26 cellular contexts compared by ENCODE assay signal in genomic region chr7:25802473-25802872, GRCh38.
A peak's percentile ranks its signal among the peaks of the same experiment; 100 is the strongest.
DNase-seq lines count a peak whose midpoint lies in the region; ATAC-seq and TF ChIP-seq lines count a peak whose summit lies in the region.
"Had no signal": no experiment of that assay in that cellular context is flagged by ENCODE, and none has a peak within 500 bp of the region (broad histone marks: within the 10 kb centered on the region; RNA-seq: fewer than 3 reads in every experiment).

No MANE protein-coding gene starts in this region.

- DNase-seq in activated naive CD4-positive, alpha-beta T cell treated with anti-CD3 and anti-CD28 coated beads, Interleukin-2, amount 50 U/mL, for 72 hours (ENCODE audit: low spot score in 2 of 2): no peak
- no peak for DNase-seq in activated naive CD4-positive, alpha-beta T cell treated with Interleukin-2 at 50 U/mL for 16 hours
- no peak for DNase-seq in transverse colon
- no peak for DNase-seq in UCSD-AML1 (lab: John Stamatoyannopoulos, UW; ENCODE audit: unreplicated experiment)
- DNase-seq in T-helper 2 cell: no peak
- no peak for DNase-seq in NCI-H1105 treated with DMSO at 0.1 percent for 48 hours (lab: John Stamatoyannopoulos, UW)
- DNase-seq: activated gamma-delta T cell; COR-L47; DMS79 treated with DMSO at 0.1 percent for 48 hours; effector memory CD4-positive, alpha-beta T cell; erythroblast; foreskin fibroblast; Kasumi-1; left colon; MV-4-11; NCI-H1694; psoas muscle; RPMI8226; stimulated activated CD4-positive, alpha-beta T cell treated with anti-CD3 and anti-CD28 coated beads, Interleukin-1b, Interleukin-23, amount 100 ng/mL, for 48 hours; T-helper 17 cell had no signal

- intact Hi-C loops in transverse colon (cut with DNase I; ENCODE audit: low total_unique reads): no loop called here

- no peaks in the 10 kb centered on the region for H3K36me3 ChIP-seq in gastroesophageal sphincter
- H3K36me3 ChIP-seq in transverse colon: no peaks in the 10 kb centered on the region
- H3K36me3 ChIP-seq: suprapubic skin had no signal

- no peak for TF ChIP-seq CTCF in gastroesophageal sphincter (IDR thresholded peaks at IDR 0.05)
- TF ChIP-seq CTCF in transverse colon (IDR thresholded peaks at IDR 0.05): no peak

- H3K27me3 ChIP-seq in gastroesophageal sphincter: no peaks in the 10 kb centered on the region
- H3K27me3 ChIP-seq in transverse colon: no peaks in the 10 kb centered on the region
- H3K27me3 ChIP-seq: suprapubic skin had no signal

- peak overlapping the region; percentile 57 to 75 for H3K27ac Mint-ChIP-seq in activated naive CD4-positive, alpha-beta T cell treated with anti-CD3 and anti-CD28 coated beads, Interleukin-2, amount 50 U/mL, for 72 hours
- H3K27ac Mint-ChIP-seq: memory B cell, T-helper 17 cell had no signal

- H3K36me3 Mint-ChIP-seq in activated naive CD4-positive, alpha-beta T cell treated with anti-CD3 and anti-CD28 coated beads, Interleukin-2, amount 50 U/mL, for 72 hours: peaks cover 0 to 14% of the 10 kb centered on the region in 2 donors
- H3K36me3 Mint-ChIP-seq: memory B cell had no signal

- TF ChIP-seq EP300 in gastroesophageal sphincter (IDR thresholded peaks at IDR 0.05) (no peak), transverse colon (IDR thresholded peaks at IDR 0.05; ENCODE audit: low read depth) (no peak)

- H3K4me3 ChIP-seq in gastroesophageal sphincter (no peak overlapping the region), transverse colon (no peak overlapping the region)
- H3K4me3 ChIP-seq: psoas muscle, SK-N-MC, suprapubic skin had no signal

- TF ChIP-seq POLR2A in gastroesophageal sphincter (IDR thresholded peaks at IDR 0.05) (no peak), transverse colon (IDR thresholded peaks at IDR 0.05) (no peak)

- H3K9me3 Mint-ChIP-seq in activated naive CD4-positive, alpha-beta T cell treated with anti-CD3 and anti-CD28 coated beads, Interleukin-2, amount 50 U/mL, for 72 hours: peaks cover 0 to 10% of the 10 kb centered on the region in 2 donors
- H3K9me3 Mint-ChIP-seq: memory B cell had no signal

- H3K9me3 ChIP-seq in gastroesophageal sphincter (no peaks in the 10 kb centered on the region), transverse colon (no peaks in the 10 kb centered on the region)
- H3K9me3 ChIP-seq: psoas muscle, suprapubic skin had no signal

- ATAC-seq in activated naive CD4-positive, alpha-beta T cell treated with anti-CD3 and anti-CD28 coated beads, Interleukin-2, amount 50 U/mL, for 72 hours: peak in 1 of 2 donors; percentile 85
- peak; percentile 61 for ATAC-seq in HG03442 (IDR thresholded peaks at IDR 0.05; ENCODE audit: unreplicated experiment)
- no peak for ATAC-seq in gastroesophageal sphincter
- ATAC-seq: left colon, T-helper 17 cell had no signal

- in situ Hi-C loops in transverse colon (cut with MboI; ENCODE audit: low pct_ligation_motif_present in 1 of 4, low pct_unique_long_range_greater_than_20kb in 1 of 4, low sequenced_read_pairs in 3 of 4): no loop called here

- H3K4me1 ChIP-seq in gastroesophageal sphincter: peaks cover 3 to 28% (median 4%) of the 10 kb centered on the region in 3 donors
- peaks cover 0 to 7% (median 4%) of the 10 kb centered on the region in 4 donors for H3K4me1 ChIP-seq in transverse colon

- H3K27ac ChIP-seq in gastroesophageal sphincter (peak overlapping the region in 3 of 4 donors; percentile 27 to 69 (median 53)), transverse colon (peak overlapping the region; percentile 17 to 59 (median 28))
- H3K27ac ChIP-seq: psoas muscle, SK-N-MC, VCaP had no signal
